ENCODE assay signal across 3 cellular contexts in the genomic region with DNA sequence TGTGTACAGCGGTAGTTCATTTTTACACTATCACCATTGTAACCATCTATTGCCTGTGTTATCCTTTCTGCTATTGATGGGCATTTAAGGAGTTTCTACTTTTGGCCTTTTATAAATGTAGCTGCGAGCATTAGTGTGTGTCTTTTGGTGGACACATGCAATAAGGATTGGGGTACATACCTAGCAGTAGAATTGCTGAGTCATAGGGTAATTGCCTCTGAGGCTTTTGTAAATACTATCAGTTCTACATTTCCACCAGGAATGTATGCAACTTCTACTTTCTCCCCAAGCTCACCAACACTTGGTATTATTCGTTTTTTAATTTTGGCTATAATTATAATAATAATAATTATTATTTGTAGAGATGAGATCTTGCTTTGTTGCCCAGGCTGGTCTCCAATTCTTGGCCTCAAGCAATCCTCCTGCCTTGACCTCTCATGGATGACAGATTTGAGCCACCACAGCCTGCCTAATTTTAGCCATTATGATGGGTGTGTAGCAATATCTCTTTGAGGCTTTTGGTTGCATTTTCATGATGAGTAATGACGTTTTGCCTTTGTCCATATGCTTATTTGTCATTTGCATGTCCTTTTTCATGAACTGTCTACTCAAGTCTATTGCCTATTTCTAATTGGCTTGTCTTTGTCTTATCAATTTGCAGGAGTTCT.
A peak's percentile ranks its signal among the peaks of the same experiment; 100 is the strongest.
TF ChIP-seq lines count a peak whose summit lies in the region.

No MANE protein-coding gene starts in this region.

TF ChIP-seq in A549, 52 proteins besides CTCF, POLR2A, EP300 and RAD21:
- TF ChIP-seq MAFK (IDR thresholded peaks at IDR 0.05; ENCODE audit: partially characterized antibody) = peak; percentile 68
- peak; percentile 61 for TF ChIP-seq NFE2L2 (conservative IDR thresholded peaks at IDR 0.05; ENCODE audit: low read length)
- no peak for TF ChIP-seq HOXA7 (CRISPR knock-in tag; IDR thresholded peaks at IDR 0.05)

TF ChIP-seq in IMR-90, 13 proteins besides CTCF, POLR2A, EP300 and RAD21:
- peak; percentile 71 for TF ChIP-seq NFE2L2 (IDR thresholded peaks at IDR 0.05; ENCODE audit: low read depth, low read length)
- TF ChIP-seq BHLHE40 (IDR thresholded peaks at IDR 0.05; ENCODE audit: low read depth, low read length) = no peak
- TF ChIP-seq MAFK (IDR thresholded peaks at IDR 0.05; ENCODE audit: low read depth, low read length) = 0 out of 2 replicates have a peak, but pooled peaks have one; percentile 1

TF ChIP-seq in H1, 55 proteins besides CTCF, POLR2A, EP300 and RAD21:
- TF ChIP-seq TEAD4 (IDR thresholded peaks at IDR 0.05; ENCODE audit: low read depth, low read length) (no peak), MAFK (IDR thresholded peaks at IDR 0.05; ENCODE audit: low read depth, low read length) (0 out of 2 replicates have a peak, but pooled peaks have one; percentile 13), CBX5 (IDR thresholded peaks at IDR 0.05; ENCODE audit: low read depth, low read length) (no peak), SIX5 (IDR thresholded peaks at IDR 0.05; ENCODE audit: low read depth, low read length) (no peak), PHF8 (conservative IDR thresholded peaks at IDR 0.05; ENCODE audit: low read depth, low read length) (no peak), HDAC2 (IDR thresholded peaks at IDR 0.05; ENCODE audit: borderline replicate concordance in 1 of 2, low read depth in 2 of 2, low read length in 2 of 2) (no peak), BACH1 (IDR thresholded peaks at IDR 0.05; ENCODE audit: low read length) (peak; percentile 57; the same call in 1 of the 2 replicates), GABPA (IDR thresholded peaks at IDR 0.05; ENCODE audit: borderline replicate concordance, insufficient read depth, low read length) (no peak)
- TF ChIP-seq, protein P1, sequence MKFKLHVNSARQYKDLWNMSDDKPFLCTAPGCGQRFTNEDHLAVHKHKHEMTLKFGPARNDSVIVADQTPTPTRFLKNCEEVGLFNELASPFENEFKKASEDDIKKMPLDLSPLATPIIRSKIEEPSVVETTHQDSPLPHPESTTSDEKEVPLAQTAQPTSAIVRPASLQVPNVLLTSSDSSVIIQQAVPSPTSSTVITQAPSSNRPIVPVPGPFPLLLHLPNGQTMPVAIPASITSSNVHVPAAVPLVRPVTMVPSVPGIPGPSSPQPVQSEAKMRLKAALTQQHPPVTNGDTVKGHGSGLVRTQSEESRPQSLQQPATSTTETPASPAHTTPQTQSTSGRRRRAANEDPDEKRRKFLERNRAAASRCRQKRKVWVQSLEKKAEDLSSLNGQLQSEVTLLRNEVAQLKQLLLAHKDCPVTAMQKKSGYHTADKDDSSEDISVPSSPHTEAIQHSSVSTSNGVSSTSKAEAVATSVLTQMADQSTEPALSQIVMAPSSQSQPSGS (IDR thresholded peaks at IDR 0.05; ENCODE audit: low read length) = no peak
- TF ChIP-seq, protein P2, sequence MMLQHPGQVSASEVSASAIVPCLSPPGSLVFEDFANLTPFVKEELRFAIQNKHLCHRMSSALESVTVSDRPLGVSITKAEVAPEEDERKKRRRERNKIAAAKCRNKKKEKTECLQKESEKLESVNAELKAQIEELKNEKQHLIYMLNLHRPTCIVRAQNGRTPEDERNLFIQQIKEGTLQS (IDR thresholded peaks at IDR 0.05; ENCODE audit: insufficient read depth, low read depth, low read length) = no peak
- TF ChIP-seq, protein P3, sequence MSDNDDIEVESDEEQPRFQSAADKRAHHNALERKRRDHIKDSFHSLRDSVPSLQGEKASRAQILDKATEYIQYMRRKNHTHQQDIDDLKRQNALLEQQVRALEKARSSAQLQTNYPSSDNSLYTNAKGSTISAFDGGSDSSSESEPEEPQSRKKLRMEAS (IDR thresholded peaks at IDR 0.05) = no peak
